ENCODE assay signal across 1 cellular context in the genomic region with DNA sequence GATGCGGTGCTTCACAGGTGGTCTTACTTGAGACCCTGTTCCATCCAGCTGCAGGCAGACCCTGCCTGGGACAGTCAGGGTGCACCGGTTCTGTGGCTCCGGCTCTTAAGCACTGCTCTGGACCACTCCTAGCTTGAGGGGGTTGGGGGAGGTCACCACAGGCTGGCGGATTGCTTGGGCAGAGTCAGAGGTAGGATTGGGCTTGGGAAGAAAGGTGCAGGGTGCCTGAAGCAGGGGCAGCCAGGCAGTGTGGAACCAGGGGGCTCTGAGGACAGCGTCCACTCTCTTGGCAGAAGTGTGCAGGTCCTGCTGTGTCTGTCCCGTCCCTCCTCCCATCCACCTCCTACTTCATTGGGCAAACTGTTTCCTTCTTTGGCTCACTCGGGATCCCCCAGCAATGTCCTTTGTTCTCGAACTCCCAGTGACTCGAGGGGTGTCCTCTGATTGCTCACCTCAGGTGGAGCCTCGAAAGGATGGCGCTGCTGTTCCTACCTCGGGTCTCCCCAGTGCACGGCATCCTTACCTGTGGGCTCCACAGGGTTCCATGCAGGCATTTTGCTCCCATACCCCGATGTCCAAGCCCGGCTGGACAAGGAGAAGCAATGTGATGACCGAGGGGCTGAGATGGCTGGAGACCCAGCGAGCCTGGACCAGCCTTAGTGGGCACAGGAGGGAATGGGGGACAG.
TF ChIP-seq lines count a peak whose summit lies in the region.

No MANE protein-coding gene starts in this region.

TF ChIP-seq in HepG2, 621 proteins besides CTCF, POLR2A, EP300 and RAD21:
- TF ChIP-seq ZNF564 (CRISPR knock-in tag; IDR thresholded peaks at IDR 0.05) (no peak), ZFP82 (CRISPR knock-in tag; IDR thresholded peaks at IDR 0.05; ENCODE audit: borderline replicate concordance) (no peak), ZMAT3 (CRISPR knock-in tag; conservative IDR thresholded peaks at IDR 0.05) (peak; percentile 65; the same call in 1 of the 2 replicates), ZBTB42 (CRISPR knock-in tag; IDR thresholded peaks at IDR 0.05) (no peak), ZKSCAN5 (CRISPR knock-in tag; IDR thresholded peaks at IDR 0.05) (no peak), ETS1 (CRISPR knock-in tag; IDR thresholded peaks at IDR 0.05) (0 out of 2 replicates have a peak, but pooled peaks have one; percentile 48), ARHGAP35 (CRISPR knock-in tag; IDR thresholded peaks at IDR 0.05; ENCODE audit: borderline replicate concordance) (no peak), ATF7-NPFF (CRISPR knock-in tag; IDR thresholded peaks at IDR 0.05; ENCODE audit: low read depth) (no peak), SAP130 (CRISPR knock-in tag; IDR thresholded peaks at IDR 0.05; ENCODE audit: low read depth) (no peak), IRF1 (CRISPR knock-in tag; IDR thresholded peaks at IDR 0.05; ENCODE audit: low read depth) (no peak), FOXK2 (IDR thresholded peaks at IDR 0.05) (no peak), HDAC2 (CRISPR knock-in tag; IDR thresholded peaks at IDR 0.05) (no peak), GABPA (IDR thresholded peaks at IDR 0.05; ENCODE audit: low read depth, low read length) (no peak), GABPA (CRISPR knock-in tag; IDR thresholded peaks at IDR 0.05; ENCODE audit: low read depth) (no peak), ZNF598 (CRISPR knock-in tag; IDR thresholded peaks at IDR 0.05; ENCODE audit: borderline replicate concordance) (no peak), IRF9 (CRISPR knock-in tag; IDR thresholded peaks at IDR 0.05; ENCODE audit: borderline replicate concordance) (no peak), PLSCR1 (CRISPR knock-in tag; IDR thresholded peaks at IDR 0.05; ENCODE audit: borderline replicate concordance) (no peak), BORCS8-MEF2B (CRISPR knock-in tag; IDR thresholded peaks at IDR 0.05) (peak; percentile 0; the same call in 1 of the 2 replicates), ZNF451 (CRISPR knock-in tag; IDR thresholded peaks at IDR 0.05) (0 out of 2 replicates have a peak, but pooled peaks have one; percentile 17), TBX2 (CRISPR knock-in tag; IDR thresholded peaks at IDR 0.05; ENCODE audit: borderline replicate concordance) (peak; percentile 5; the same call in 1 of the 2 replicates), BCL6 (CRISPR knock-in tag; IDR thresholded peaks at IDR 0.05) (no peak), ZNF530 (CRISPR knock-in tag; IDR thresholded peaks at IDR 0.05; ENCODE audit: low read depth) (no peak), ZNF335 (CRISPR knock-in tag; IDR thresholded peaks at IDR 0.05) (no peak), ZNF331 (CRISPR knock-in tag; IDR thresholded peaks at IDR 0.05) (no peak), SNRNP70 (IDR thresholded peaks at IDR 0.05; ENCODE audit: low read depth, low read length) (no peak), NBN (conservative IDR thresholded peaks at IDR 0.05) (no peak), ZNF720 (CRISPR knock-in tag; IDR thresholded peaks at IDR 0.05) (no peak), ZNF563 (CRISPR knock-in tag; IDR thresholded peaks at IDR 0.05) (no peak), SIX1 (CRISPR knock-in tag; IDR thresholded peaks at IDR 0.05; ENCODE audit: borderline replicate concordance) (no peak)
- TF ChIP-seq, protein P1, sequence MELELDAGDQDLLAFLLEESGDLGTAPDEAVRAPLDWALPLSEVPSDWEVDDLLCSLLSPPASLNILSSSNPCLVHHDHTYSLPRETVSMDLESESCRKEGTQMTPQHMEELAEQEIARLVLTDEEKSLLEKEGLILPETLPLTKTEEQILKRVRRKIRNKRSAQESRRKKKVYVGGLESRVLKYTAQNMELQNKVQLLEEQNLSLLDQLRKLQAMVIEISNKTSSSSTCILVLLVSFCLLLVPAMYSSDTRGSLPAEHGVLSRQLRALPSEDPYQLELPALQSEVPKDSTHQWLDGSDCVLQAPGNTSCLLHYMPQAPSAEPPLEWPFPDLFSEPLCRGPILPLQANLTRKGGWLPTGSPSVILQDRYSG (CRISPR knock-in tag; IDR thresholded peaks at IDR 0.05): no peak
- TF ChIP-seq, protein P2, sequence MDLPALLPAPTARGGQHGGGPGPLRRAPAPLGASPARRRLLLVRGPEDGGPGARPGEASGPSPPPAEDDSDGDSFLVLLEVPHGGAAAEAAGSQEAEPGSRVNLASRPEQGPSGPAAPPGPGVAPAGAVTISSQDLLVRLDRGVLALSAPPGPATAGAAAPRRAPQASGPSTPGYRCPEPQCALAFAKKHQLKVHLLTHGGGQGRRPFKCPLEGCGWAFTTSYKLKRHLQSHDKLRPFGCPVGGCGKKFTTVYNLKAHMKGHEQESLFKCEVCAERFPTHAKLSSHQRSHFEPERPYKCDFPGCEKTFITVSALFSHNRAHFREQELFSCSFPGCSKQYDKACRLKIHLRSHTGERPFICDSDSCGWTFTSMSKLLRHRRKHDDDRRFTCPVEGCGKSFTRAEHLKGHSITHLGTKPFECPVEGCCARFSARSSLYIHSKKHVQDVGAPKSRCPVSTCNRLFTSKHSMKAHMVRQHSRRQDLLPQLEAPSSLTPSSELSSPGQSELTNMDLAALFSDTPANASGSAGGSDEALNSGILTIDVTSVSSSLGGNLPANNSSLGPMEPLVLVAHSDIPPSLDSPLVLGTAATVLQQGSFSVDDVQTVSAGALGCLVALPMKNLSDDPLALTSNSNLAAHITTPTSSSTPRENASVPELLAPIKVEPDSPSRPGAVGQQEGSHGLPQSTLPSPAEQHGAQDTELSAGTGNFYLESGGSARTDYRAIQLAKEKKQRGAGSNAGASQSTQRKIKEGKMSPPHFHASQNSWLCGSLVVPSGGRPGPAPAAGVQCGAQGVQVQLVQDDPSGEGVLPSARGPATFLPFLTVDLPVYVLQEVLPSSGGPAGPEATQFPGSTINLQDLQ (CRISPR knock-in tag; IDR thresholded peaks at IDR 0.05): no peak
- TF ChIP-seq, protein P3, sequence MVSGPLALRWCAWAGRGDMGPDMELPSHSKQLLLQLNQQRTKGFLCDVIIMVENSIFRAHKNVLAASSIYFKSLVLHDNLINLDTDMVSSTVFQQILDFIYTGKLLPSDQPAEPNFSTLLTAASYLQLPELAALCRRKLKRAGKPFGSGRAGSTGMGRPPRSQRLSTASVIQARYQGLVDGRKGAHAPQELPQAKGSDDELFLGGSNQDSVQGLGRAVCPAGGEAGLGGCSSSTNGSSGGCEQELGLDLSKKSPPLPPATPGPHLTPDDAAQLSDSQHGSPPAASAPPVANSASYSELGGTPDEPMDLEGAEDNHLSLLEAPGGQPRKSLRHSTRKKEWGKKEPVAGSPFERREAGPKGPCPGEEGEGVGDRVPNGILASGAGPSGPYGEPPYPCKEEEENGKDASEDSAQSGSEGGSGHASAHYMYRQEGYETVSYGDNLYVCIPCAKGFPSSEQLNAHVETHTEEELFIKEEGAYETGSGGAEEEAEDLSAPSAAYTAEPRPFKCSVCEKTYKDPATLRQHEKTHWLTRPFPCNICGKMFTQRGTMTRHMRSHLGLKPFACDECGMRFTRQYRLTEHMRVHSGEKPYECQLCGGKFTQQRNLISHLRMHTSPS (CRISPR knock-in tag; IDR thresholded peaks at IDR 0.05; ENCODE audit: low read depth): 0 out of 2 replicates have a peak, but pooled peaks have one; percentile 10
